ENCODE assay signal across 12 cellular contexts in genomic region chr5:115389799-115390382, GRCh38.
DNase-seq lines count a peak whose midpoint lies in the region; ATAC-seq, FAIRE-seq and TF ChIP-seq lines count a peak whose summit lies in the region.
"Had no signal": no experiment of that assay in that cellular context is flagged by ENCODE, and none has a peak within 500 bp of the region (broad histone marks: within the 10 kb centered on the region; RNA-seq: fewer than 3 reads in every experiment).

No MANE protein-coding gene starts in this region.

- H3K79me2 ChIP-seq in HepG2 (ENCODE audit: insufficient read depth, low read length), result no peaks in the 10 kb centered on the region
- H3K79me2 ChIP-seq in OCI-LY3 (ENCODE audit: low read length), result no peaks in the 10 kb centered on the region

- 46% methylated on average over 10 of the region's 15 CpGs for WGBS in HepG2 (ENCODE audit: low lambda C conversion rate)
- 85% methylated on average over 8 of the region's 15 CpGs for WGBS in right lobe of liver (ENCODE audit: insufficient coverage, low coverage, low lambda C conversion rate, missing lambda C conversion rate)

- no peak for FAIRE-seq in HepG2 (lab: Jason Lieb, UNC)
- no peak for FAIRE-seq in GM19239 (lab: Jason Lieb, UNC)
- FAIRE-seq: colon had no signal

- in situ Hi-C loops in HepG2 (cut with HindIII; ENCODE audit: extremely low pct_ligation_motif_present, low pct_unique_long_range_greater_than_20kb), result no loop called here

- TF ChIP-seq POLR2A in HepG2 (IDR thresholded peaks at IDR 0.05; ENCODE audit: insufficient read depth in 1 of 2, low read depth in 2 of 2, low read length in 2 of 2), result no peak
- TF ChIP-seq POLR2A in right lobe of liver (IDR thresholded peaks at IDR 0.05), result no peak

- H3K4me3 ChIP-seq in HepG2 (replicated peaks in 1 of 3; ENCODE audit: insufficient read depth in 1 of 3, low read depth in 2 of 3, low read length in 3 of 3) (no peak overlapping the region), right lobe of liver (no peak overlapping the region), OCI-LY3 (ENCODE audit: low read length) (peak overlapping the region; percentile 47), MG63 (no peak overlapping the region)
- H3K4me3 ChIP-seq: suprapubic skin had no signal

- TF ChIP-seq RAD21 in HepG2 (CRISPR knock-in tag; IDR thresholded peaks at IDR 0.05), result 0 out of 2 replicates have a peak, but pooled peaks have one; percentile 12

- POLR2A ChIA-PET in HepG2 (lab: Yijun Ruan, JAX), result no interaction called here

- BruUV-seq in HepG2 (replicated peaks; lab: Mats Ljungman, UMichigan), result no TSS peak

- CTCF ChIA-PET in HepG2 (lab: Yijun Ruan, JAX; ENCODE audit: low intra/inter-chr PET ratio, low total read pairs), result no interaction called here

- TF ChIP-seq EP300 in HepG2 (IDR thresholded peaks at IDR 0.05; ENCODE audit: low read depth in 2 of 2, low read length in 2 of 2), result no peak
- no peak for TF ChIP-seq EP300 in HepG2 (CRISPR knock-in tag; IDR thresholded peaks at IDR 0.05; ENCODE audit: borderline replicate concordance)

- no peak overlapping the region for H3K27ac ChIP-seq in HepG2 (ENCODE audit: extremely low read length, insufficient read depth, low read length)
- no peak overlapping the region for H3K27ac ChIP-seq in right lobe of liver
- H3K27ac ChIP-seq in OCI-LY3 (ENCODE audit: low read length), result no peak overlapping the region
- H3K27ac ChIP-seq: suprapubic skin had no signal

- H3K4me1 ChIP-seq in HepG2 (ENCODE audit: insufficient read depth, low read length) (no peaks in the 10 kb centered on the region), right lobe of liver (peaks cover 0 to 8% (median 2%) of the 10 kb centered on the region in 4 donors), OCI-LY3 (ENCODE audit: low read length) (peaks cover 46% of the 10 kb centered on the region)

- DNase-seq in HepG2 (ENCODE audit: low spot score) (no peak), right lobe of liver (no peak), iPS DF 19.7 (ENCODE audit: low read depth, low spot score) (peak; percentile 35), GM19239 (ENCODE audit: insufficient read length, low spot score) (no peak), MG63 (no peak), NOMO-1 treated with dmso at 0.1 percent for 144 hours (lab: John Stamatoyannopoulos, UW; ENCODE audit: unreplicated experiment) (no peak), NCI-H1092 (lab: John Stamatoyannopoulos, UW) (no peak)
- DNase-seq: NCI-H2227 treated with DMSO at 0.1 percent for 48 hours, SHP77 had no signal

- intact Hi-C loops in HepG2 (cut with micrococcal nuclease; ENCODE audit: unreplicated experiment), result no loop called here
- intact Hi-C loops in right lobe of liver (cut with DNase I), result no loop called here

- no peaks in the 10 kb centered on the region for H3K36me3 ChIP-seq in HepG2 (replicated peaks in 1 of 2; ENCODE audit: control insufficient read depth in 1 of 2, insufficient read depth in 2 of 2, low read length in 2 of 2)
- H3K36me3 ChIP-seq in right lobe of liver, result no peaks in the 10 kb centered on the region
- peaks cover 3% of the 10 kb centered on the region for H3K36me3 ChIP-seq in OCI-LY3 (replicated peaks; ENCODE audit: low read depth, low read length)
- no peaks in the 10 kb centered on the region for H3K36me3 ChIP-seq in MG63
- H3K36me3 ChIP-seq: suprapubic skin had no signal

- no peaks in the 10 kb centered on the region for H4K20me1 ChIP-seq in HepG2 (ENCODE audit: insufficient read depth, low read length)
- H4K20me1 ChIP-seq in OCI-LY3 (ENCODE audit: insufficient read depth, low read length), result no peaks in the 10 kb centered on the region

- ATAC-seq in HepG2 (peak; percentile 78), right lobe of liver (no peak)

- H3K9me3 ChIP-seq in HepG2 (ENCODE audit: low read length) (no peaks in the 10 kb centered on the region), right lobe of liver (no peaks in the 10 kb centered on the region), OCI-LY3 (ENCODE audit: insufficient read depth, low read length) (no peaks in the 10 kb centered on the region), MG63 (no peaks in the 10 kb centered on the region)
- H3K9me3 ChIP-seq: suprapubic skin had no signal

- H3K9ac ChIP-seq in HepG2 (ENCODE audit: insufficient read depth, low read depth, low read length) (no peak overlapping the region), OCI-LY3 (ENCODE audit: low read length) (no peak overlapping the region)

- H2AFZ ChIP-seq in HepG2 (ENCODE audit: low read length), result no peak overlapping the region
- H2AFZ ChIP-seq in OCI-LY3 (ENCODE audit: low read depth, low read length), result no peak overlapping the region

- H3K27me3 ChIP-seq in HepG2 (ENCODE audit: control insufficient read depth in 1 of 2, insufficient read depth in 2 of 2, low read length in 2 of 2) (peaks cover 0 to 3% of the 10 kb centered on the region in 2 experiments; a peak in 2 of 5 replicates), right lobe of liver (no peaks in the 10 kb centered on the region), OCI-LY3 (ENCODE audit: low read depth, low read length) (no peaks in the 10 kb centered on the region), MG63 (no peaks in the 10 kb centered on the region)
- H3K27me3 ChIP-seq: suprapubic skin had no signal

- peak; percentile 54 for TF ChIP-seq CTCF in HepG2 (CRISPR knock-in tag; IDR thresholded peaks at IDR 0.05)
- TF ChIP-seq CTCF in right lobe of liver (IDR thresholded peaks at IDR 0.05), result no peak
- peak; percentile 67 for TF ChIP-seq CTCF in OCI-LY3 (IDR thresholded peaks at IDR 0.05; ENCODE audit: low read depth, low read length)

- H3K4me2 ChIP-seq in HepG2 (ENCODE audit: low read depth, low read length) (no peak overlapping the region), OCI-LY3 (ENCODE audit: low read length) (peak overlapping the region; percentile 59)

TF ChIP-seq in HepG2, 621 proteins besides CTCF, POLR2A, EP300 and RAD21:
- TF ChIP-seq PAX8 (CRISPR knock-in tag; IDR thresholded peaks at IDR 0.05; ENCODE audit: borderline replicate concordance) (no peak), NR2F6 (IDR thresholded peaks at IDR 0.05) (0 out of 2 replicates have a peak, but pooled peaks have one; percentile 16), NR2F6 (CRISPR knock-in tag; IDR thresholded peaks at IDR 0.05) (peak; percentile 61; the same call in 1 of the 2 replicates), ATF7 (IDR thresholded peaks at IDR 0.05) (0 out of 2 replicates have a peak, but pooled peaks have one; percentile 23), ATF7 (CRISPR knock-in tag; IDR thresholded peaks at IDR 0.05) (no peak), ATF3 (CRISPR knock-in tag; IDR thresholded peaks at IDR 0.05) (no peak), SIN3A (IDR thresholded peaks at IDR 0.05; ENCODE audit: borderline replicate concordance, low read depth, low read length) (no peak), STAG1 (CRISPR knock-in tag; IDR thresholded peaks at IDR 0.05) (peak; percentile 47)

Comparison
In these comparisons a context has a peak if more than half of its experiments do, and no peak if none do; other contexts are left out.
1. CTCF ChIP-seq: peak in HepG2 (single experiment) and OCI-LY3 (single experiment); none in right lobe of liver (0 of 4).